Comparison of ENCODE assay signal across 29 cellular contexts in the genomic region with DNA sequence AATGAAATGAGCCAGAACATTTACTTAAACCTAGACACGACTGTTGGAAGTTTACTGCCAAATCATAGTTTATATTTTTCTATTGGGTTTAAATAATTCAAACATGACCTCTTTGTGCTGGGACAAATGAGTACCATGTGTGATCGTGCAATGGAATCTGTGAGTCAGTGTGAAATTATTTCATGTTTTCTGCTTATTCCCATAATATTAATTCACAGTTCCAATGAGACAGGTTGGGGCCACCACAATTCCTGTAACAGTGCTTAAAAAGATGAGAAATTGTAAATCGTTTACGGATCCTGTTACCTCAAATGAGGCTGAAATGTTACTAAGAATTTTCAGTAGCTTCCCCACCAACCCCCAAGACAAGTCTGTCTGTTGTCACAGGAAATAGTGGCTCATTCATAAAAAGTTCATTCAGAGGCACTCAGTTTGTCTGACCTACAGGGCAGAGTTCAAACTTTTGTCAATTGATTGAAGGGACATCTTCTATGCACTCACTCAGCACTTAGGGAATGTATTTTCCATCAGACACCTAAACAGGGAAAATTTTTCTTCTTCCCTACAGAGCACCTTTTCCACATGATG.
DNase-seq lines count a peak whose midpoint lies in the region; ATAC-seq, FAIRE-seq and TF ChIP-seq lines count a peak whose summit lies in the region.
"Had no signal": no experiment of that assay in that cellular context is flagged by ENCODE, and none has a peak within 500 bp of the region (broad histone marks: within the 10 kb centered on the region; RNA-seq: fewer than 3 reads in every experiment).

No MANE protein-coding gene starts in this region.

- no peak overlapping the region for H3K4me3 ChIP-seq in heart right ventricle
- H3K4me3 ChIP-seq: esophagus muscularis mucosa, GM12878, transverse colon had no signal

- no peaks in the 10 kb centered on the region for H3K4me1 ChIP-seq in heart right ventricle
- H3K4me1 ChIP-seq: BE2C, Caco-2, esophagus muscularis mucosa, transverse colon had no signal

- ATAC-seq in heart right ventricle (no peak), GM18502 (IDR thresholded peaks at IDR 0.05; ENCODE audit: poor library complexity, unreplicated experiment) (no peak)
- ATAC-seq: activated T-helper 17 cell treated with anti-CD3 and anti-CD28 coated beads, Interleukin-2, amount 50 U/mL, for 72 hours; GM12878 had no signal

- peaks cover 0 to 6% (median 0%) of the 10 kb centered on the region in 7 donors for H3K27me3 ChIP-seq in heart right ventricle
- H3K27me3 ChIP-seq: BE2C, esophagus muscularis mucosa, neutrophil, transverse colon had no signal

- peaks cover 0 to 11% (median 0%) of the 10 kb centered on the region in 11 donors for H3K9me3 ChIP-seq in heart right ventricle
- H3K9me3 ChIP-seq: BE2C, Caco-2, esophagus muscularis mucosa, transverse colon had no signal

- DNase-seq in A172 (ENCODE audit: low spot score) (peak; percentile 24), LHCN-M2 (ENCODE audit: low read depth) (peak; percentile 57), astrocyte of the hippocampus (ENCODE audit: low read depth, low spot score) (peak; percentile 23), fibroblast of the conjunctiva (ENCODE audit: low read depth) (peak; percentile 61), middle frontal gyrus (ENCODE audit: extremely low spot score, low spot score) (no peak), heart right ventricle (no peak), D721Med (ENCODE audit: insufficient read length, low spot score) (no peak)
- DNase-seq: activated CD4-positive, alpha-beta T cell treated with anti-CD3 and anti-CD28 coated beads, Interleukin-2, amount 50 U/mL, for 48 hours; activated CD4-positive, CD25-positive, alpha-beta regulatory T cell; activated CD8-positive, alpha-beta memory T cell treated with anti-CD3 and anti-CD28 coated beads, Interleukin-2, amount 50 U/mL, for 48 hours; aorta; BE2C; Caco-2; DMS79 treated with DMSO at 0.1 percent for 48 hours; effector memory CD4-positive, alpha-beta T cell; HCEC 1CT; NCI-H1092; NCI-H187 treated with DMSO at 0.1 percent for 48 hours; NCI-H2227 treated with DMSO at 0.1 percent for 48 hours; NCI-H69; Right ventricle myocardium superior; transverse colon had no signal

- intact Hi-C loops in heart right ventricle (cut with DNase I), result no loop called here

- FAIRE-seq in D721Med (lab: Jason Lieb, UNC), result no peak
- FAIRE-seq: A204.1, GM12878 had no signal

- 57 to 59% methylated on average over 4 of the region's 4 CpGs for WGBS in heart right ventricle, 2 donors

- H3K27ac ChIP-seq in heart right ventricle, result no peak overlapping the region
- H3K27ac ChIP-seq: esophagus muscularis mucosa, KMS-11, neutrophil, transverse colon had no signal

- TF ChIP-seq CTCF in heart right ventricle (IDR thresholded peaks at IDR 0.05) (no peak), D721Med (IDR thresholded peaks at IDR 0.05; ENCODE audit: insufficient read depth, missing control alignments) (no peak)

- no peaks in the 10 kb centered on the region for H3K36me3 ChIP-seq in heart right ventricle
- H3K36me3 ChIP-seq: BE2C, esophagus muscularis mucosa, neutrophil, transverse colon had no signal

Comparison
In these comparisons a context has a peak if more than half of its experiments do, and no peak if none do; other contexts are left out.
1. DNase-seq: peak in A172 (single experiment), LHCN-M2 (single experiment), astrocyte of the hippocampus (single experiment) and fibroblast of the conjunctiva (single experiment); none in middle frontal gyrus (single experiment), heart right ventricle (0 of 2) and D721Med (single experiment).